2 cellular contexts compared by ENCODE assay signal in genomic region chr2:230685165-230685560, GRCh38.
A peak's percentile ranks its signal among the peaks of the same experiment; 100 is the strongest.
TF ChIP-seq lines count a peak whose summit lies in the region.

No MANE protein-coding gene starts in this region.

TF ChIP-seq in A549, 52 proteins besides CTCF, POLR2A, EP300 and RAD21:
- TF ChIP-seq REST (IDR thresholded peaks at IDR 0.05) (no peak), ZNF302 (CRISPR knock-in tag; IDR thresholded peaks at IDR 0.05) (no peak), MAFK (IDR thresholded peaks at IDR 0.05; ENCODE audit: partially characterized antibody) (peak; percentile 52)

TF ChIP-seq in WTC11, 78 proteins besides CTCF, POLR2A, EP300 and RAD21 (continued from another document):
- no peak for TF ChIP-seq ARID4B (CRISPR knock-in tag; IDR thresholded peaks at IDR 0.05; ENCODE audit: borderline replicate concordance)
TF ChIP-seq in WTC11: peak in this region for 0.
